1 cellular context compared by ENCODE assay signal in genomic region chr12:92928431-92928961, GRCh38.
TF ChIP-seq lines count a peak whose summit lies in the region.

No MANE protein-coding gene starts in this region.

TF ChIP-seq in WTC11, 78 proteins besides CTCF, POLR2A, EP300 and RAD21 (continued from another document):
- TF ChIP-seq, protein P1, sequence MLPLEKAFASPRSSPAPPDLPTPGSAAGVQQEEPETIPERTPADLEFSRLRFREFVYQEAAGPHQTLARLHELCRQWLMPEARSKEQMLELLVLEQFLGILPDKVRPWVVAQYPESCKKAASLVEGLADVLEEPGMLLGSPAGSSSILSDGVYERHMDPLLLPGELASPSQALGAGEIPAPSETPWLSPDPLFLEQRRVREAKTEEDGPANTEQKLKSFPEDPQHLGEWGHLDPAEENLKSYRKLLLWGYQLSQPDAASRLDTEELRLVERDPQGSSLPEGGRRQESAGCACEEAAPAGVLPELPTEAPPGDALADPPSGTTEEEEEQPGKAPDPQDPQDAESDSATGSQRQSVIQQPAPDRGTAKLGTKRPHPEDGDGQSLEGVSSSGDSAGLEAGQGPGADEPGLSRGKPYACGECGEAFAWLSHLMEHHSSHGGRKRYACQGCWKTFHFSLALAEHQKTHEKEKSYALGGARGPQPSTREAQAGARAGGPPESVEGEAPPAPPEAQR (CRISPR knock-in tag; IDR thresholded peaks at IDR 0.05): no peak
- TF ChIP-seq ZNF396 (CRISPR knock-in tag; IDR thresholded peaks at IDR 0.05; ENCODE audit: borderline replicate concordance) (no peak), ZNF423 (CRISPR knock-in tag; IDR thresholded peaks at IDR 0.05) (no peak), FOXP1 (CRISPR knock-in tag; IDR thresholded peaks at IDR 0.05; ENCODE audit: borderline replicate concordance) (no peak)
- TF ChIP-seq, protein P2, sequence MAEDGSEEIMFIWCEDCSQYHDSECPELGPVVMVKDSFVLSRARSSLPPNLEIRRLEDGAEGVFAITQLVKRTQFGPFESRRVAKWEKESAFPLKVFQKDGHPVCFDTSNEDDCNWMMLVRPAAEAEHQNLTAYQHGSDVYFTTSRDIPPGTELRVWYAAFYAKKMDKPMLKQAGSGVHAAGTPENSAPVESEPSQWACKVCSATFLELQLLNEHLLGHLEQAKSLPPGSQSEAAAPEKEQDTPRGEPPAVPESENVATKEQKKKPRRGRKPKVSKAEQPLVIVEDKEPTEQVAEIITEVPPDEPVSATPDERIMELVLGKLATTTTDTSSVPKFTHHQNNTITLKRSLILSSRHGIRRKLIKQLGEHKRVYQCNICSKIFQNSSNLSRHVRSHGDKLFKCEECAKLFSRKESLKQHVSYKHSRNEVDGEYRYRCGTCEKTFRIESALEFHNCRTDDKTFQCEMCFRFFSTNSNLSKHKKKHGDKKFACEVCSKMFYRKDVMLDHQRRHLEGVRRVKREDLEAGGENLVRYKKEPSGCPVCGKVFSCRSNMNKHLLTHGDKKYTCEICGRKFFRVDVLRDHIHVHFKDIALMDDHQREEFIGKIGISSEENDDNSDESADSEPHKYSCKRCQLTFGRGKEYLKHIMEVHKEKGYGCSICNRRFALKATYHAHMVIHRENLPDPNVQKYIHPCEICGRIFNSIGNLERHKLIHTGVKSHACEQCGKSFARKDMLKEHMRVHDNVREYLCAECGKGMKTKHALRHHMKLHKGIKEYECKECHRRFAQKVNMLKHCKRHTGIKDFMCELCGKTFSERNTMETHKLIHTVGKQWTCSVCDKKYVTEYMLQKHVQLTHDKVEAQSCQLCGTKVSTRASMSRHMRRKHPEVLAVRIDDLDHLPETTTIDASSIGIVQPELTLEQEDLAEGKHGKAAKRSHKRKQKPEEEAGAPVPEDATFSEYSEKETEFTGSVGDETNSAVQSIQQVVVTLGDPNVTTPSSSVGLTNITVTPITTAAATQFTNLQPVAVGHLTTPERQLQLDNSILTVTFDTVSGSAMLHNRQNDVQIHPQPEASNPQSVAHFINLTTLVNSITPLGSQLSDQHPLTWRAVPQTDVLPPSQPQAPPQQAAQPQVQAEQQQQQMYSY (CRISPR knock-in tag; IDR thresholded peaks at IDR 0.05): no peak
TF ChIP-seq in WTC11: peak in this region for 0.
